ENCODE assay signal across 16 cellular contexts in the genomic region with DNA sequence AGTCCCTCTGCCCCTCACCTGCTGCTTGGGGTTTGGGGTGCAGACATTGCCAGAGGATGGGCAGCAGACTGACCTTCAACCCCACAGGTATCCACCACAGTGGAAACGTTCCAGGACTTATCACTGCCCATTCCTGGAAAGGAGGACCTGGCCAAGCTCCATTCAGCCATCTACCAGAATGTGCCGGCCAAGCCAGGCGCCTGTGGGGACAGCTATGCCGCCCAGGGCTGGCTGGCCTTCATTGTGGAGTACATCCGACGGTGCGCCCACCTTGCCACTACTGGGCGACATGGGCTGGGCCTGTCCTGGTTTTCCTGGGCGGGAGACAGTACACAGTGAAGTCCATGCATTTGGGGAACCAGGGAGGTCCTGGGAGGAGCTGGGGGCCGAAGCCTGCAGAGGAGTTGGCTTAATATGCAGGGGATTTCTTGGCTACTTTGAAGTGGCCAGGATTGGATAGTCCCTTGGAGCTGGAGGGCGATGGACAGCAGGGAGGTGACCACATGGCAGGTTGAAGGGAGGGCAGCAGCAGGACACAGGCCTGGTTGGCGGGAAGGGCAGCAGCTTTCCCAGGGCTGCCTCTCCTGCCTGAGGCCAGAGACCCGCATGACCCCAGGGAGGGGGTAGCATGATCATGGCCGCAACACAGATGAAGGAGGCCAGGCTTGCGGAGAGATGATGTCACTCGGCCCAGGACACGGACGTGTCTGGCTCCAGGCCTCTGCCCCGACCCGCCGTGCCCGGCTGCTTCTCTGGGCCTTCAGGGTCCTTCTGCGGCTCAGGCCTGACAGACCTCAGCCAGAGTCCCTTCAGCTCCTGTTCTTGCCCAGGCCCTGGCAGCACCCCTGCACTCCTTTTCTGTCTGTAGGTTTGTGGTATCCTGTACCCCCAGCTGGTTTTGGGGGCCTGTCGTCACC. TPM values are rescaled to one million over a fixed set of nuclear protein-coding genes. Genes with fewer than 3 reads are reported as not detected.
DNase-seq lines count a peak whose midpoint lies in the region; ATAC-seq, FAIRE-seq and TF ChIP-seq lines count a peak whose summit lies in the region.
"Had no signal": no experiment of that assay in that cellular context is flagged by ENCODE, and none has a peak within 500 bp of the region (broad histone marks: within the 10 kb centered on the region; RNA-seq: fewer than 3 reads in every experiment).

No MANE protein-coding gene starts in this region.

- H3K79me1 ChIP-seq in neuronal stem cell (ENCODE audit: low read depth, low read length): peaks cover 3% of the 10 kb centered on the region

- no peak overlapping the region for H3K23ac ChIP-seq in neuronal stem cell (ENCODE audit: low read depth, low read length, poor library complexity)

- H3K27ac Mint-ChIP-seq in activated CD4-positive, alpha-beta T cell treated with anti-CD3 and anti-CD28 coated beads for 36 hours: peak overlapping the region; percentile 90

- peak overlapping the region; percentile 9; the same call in 1 of the 2 replicates for H3K4me2 ChIP-seq in MM.1S (ENCODE audit: low read depth, low read length)
- H3K4me2 ChIP-seq in K562 (ENCODE audit: insufficient read depth, low read length): no peak overlapping the region
- H3K4me2 ChIP-seq in neuronal stem cell (ENCODE audit: insufficient read depth, low read length, poor library complexity, severe bottlenecking): no peak overlapping the region

- H4K20me1 ChIP-seq in MM.1S (ENCODE audit: insufficient read depth, low read length) (no peaks in the 10 kb centered on the region), K562 (replicated peaks; ENCODE audit: control insufficient read depth, insufficient read depth, low read length) (no peaks in the 10 kb centered on the region)

- H3K4me3 ChIP-seq in MM.1S (ENCODE audit: low read length): no peak overlapping the region
- no peak overlapping the region for H3K4me3 ChIP-seq in K562
- no peak overlapping the region for H3K4me3 ChIP-seq in neuronal stem cell (ENCODE audit: low read length in 2 of 2)
- H3K4me3 ChIP-seq: esophagus muscularis mucosa had no signal

- H3K9ac ChIP-seq in MM.1S (ENCODE audit: low read length) (no peak overlapping the region), K562 (ENCODE audit: insufficient read depth in 1 of 2, low read depth in 2 of 2, low read length in 2 of 2) (peak overlapping the region in 1 of 2 experiments; percentile 41; a peak in 2 of 4 replicates), neuronal stem cell (ENCODE audit: low read depth, low read length, poor library complexity) (peak overlapping the region; percentile 63)

- H3K9me2 ChIP-seq in MM.1S (replicated peaks; ENCODE audit: insufficient read depth, low read length): no peaks in the 10 kb centered on the region

- H3K18ac ChIP-seq in neuronal stem cell (ENCODE audit: low read length): peak overlapping the region; percentile 41

- H3K36me3 ChIP-seq in MM.1S (replicated peaks; ENCODE audit: insufficient read depth, low read length) (no peaks in the 10 kb centered on the region), K562 (ENCODE audit: control insufficient read depth, insufficient read depth, low read length) (peaks cover 91% of the 10 kb centered on the region), neuronal stem cell (replicated peaks in 1 of 2; ENCODE audit: control insufficient read depth in 2 of 2, insufficient read depth in 2 of 2, low read length in 2 of 2) (peaks cover 10 to 38% of the 10 kb centered on the region in 2 donors)

- in situ Hi-C loops in K562 (cut with MboI): no loop called here

- H3K79me2 ChIP-seq in MM.1S (ENCODE audit: low read length): no peaks in the 10 kb centered on the region
- H3K79me2 ChIP-seq in K562 (ENCODE audit: control insufficient read depth, insufficient read depth, low read length): no peaks in the 10 kb centered on the region

- H3K4me1 ChIP-seq in MM.1S (ENCODE audit: low read length): no peaks in the 10 kb centered on the region
- H3K4me1 ChIP-seq in K562 (replicated peaks in 1 of 2; ENCODE audit: control insufficient read depth in 2 of 2, insufficient read depth in 2 of 2, low read length in 2 of 2): peaks cover 5 to 68% of the 10 kb centered on the region in 2 experiments
- peaks cover 0 to 2% of the 10 kb centered on the region in 2 donors for H3K4me1 ChIP-seq in neuronal stem cell (ENCODE audit: control insufficient read depth in 2 of 2, insufficient read depth in 1 of 2, low read depth in 1 of 2, low read length in 2 of 2)
- H3K4me1 ChIP-seq: esophagus muscularis mucosa had no signal

- DNase-seq in activated CD4-positive, alpha-beta T cell treated with anti-CD3 and anti-CD28 coated beads for 36 hours: no peak
- no peak for DNase-seq in activated CD4-positive, alpha-beta T cell treated with anti-CD3 and anti-CD28 coated beads for 4 hours
- DNase-seq in MM.1S: no peak
- DNase-seq in K562 (ENCODE audit: extremely low read depth in 1 of 4, low spot score in 3 of 4): no peak
- no peak for DNase-seq in neuronal stem cell (ENCODE audit: low spot score)
- DNase-seq in GM19239 (ENCODE audit: insufficient read length, low spot score): no peak
- DNase-seq: COR-L47, cortex of kidney, GDM1, NCI-H2081, NCI-H526 treated with DMSO at 0.1 percent for 48 hours had no signal

- peak overlapping the region; percentile 59 for H3K4me3 Mint-ChIP-seq in activated CD4-positive, alpha-beta T cell treated with anti-CD3 and anti-CD28 coated beads for 36 hours

- no peaks in the 10 kb centered on the region for H3K9me3 Mint-ChIP-seq in activated CD4-positive, alpha-beta T cell treated with anti-CD3 and anti-CD28 coated beads for 36 hours (ENCODE audit: low read depth)

- H3K27ac ChIP-seq in MM.1S (ENCODE audit: low read length): no peak overlapping the region
- no peak overlapping the region for H3K27ac ChIP-seq in K562 (ENCODE audit: extremely low read depth, low read depth, low read length)
- H3K27ac ChIP-seq in neuronal stem cell (replicated peaks; ENCODE audit: low read length): no peak overlapping the region
- H3K27ac ChIP-seq: esophagus muscularis mucosa, RWPE1 had no signal

- POLR2A ChIA-PET in activated CD4-positive, alpha-beta T cell treated with anti-CD3 and anti-CD28 coated beads for 36 hours (lab: Charles Lee): interaction anchor here (0.5 to 0.6 kb wide), 2 partner anchors 158 to 373 kb away, joined by 3 to 5 read pairs; no protein-coding TSS in a partner anchor
- POLR2A ChIA-PET in K562 (lab: Yijun Ruan, JAX): interaction anchor here (0.6 to 3.7 kb wide), 4 partner anchors 9 to 31 kb away, joined by 3 to 30 read pairs (median 4); no protein-coding TSS in a partner anchor

- TF ChIP-seq CTCF in MM.1S (IDR thresholded peaks at IDR 0.05; ENCODE audit: low read length): no peak
- no peak for TF ChIP-seq CTCF in K562 (IDR thresholded peaks at IDR 0.05 in 2 of 3, conservative IDR thresholded peaks at IDR 0.05 in 1 of 3; ENCODE audit: insufficient read depth in 2 of 3, low read depth in 1 of 3, low read length in 3 of 3)

- intact Hi-C loops in activated CD4-positive, alpha-beta T cell treated with anti-CD3 and anti-CD28 coated beads for 36 hours (cut with DNase I, micrococcal nuclease): loop anchor here (1.0 to 2.0 kb wide), 3 partner anchors 14 to 35 kb away; partner anchors contain the start of genes C9orf78 (in 1 of the 2) and USP20 (in 1 of the 2)
- intact Hi-C loops in K562 (cut with micrococcal nuclease): no loop called here

- H2BK15ac ChIP-seq in neuronal stem cell (ENCODE audit: low read length): no peak overlapping the region

- no peak overlapping the region for H2AFZ ChIP-seq in MM.1S (ENCODE audit: low read length)
- H2AFZ ChIP-seq in K562 (ENCODE audit: low read depth, low read length): no peak overlapping the region
- H2AFZ ChIP-seq in neuronal stem cell (ENCODE audit: low read length): no peak overlapping the region

- H3F3A ChIP-seq in MM.1S (ENCODE audit: insufficient read depth, low read length): no peaks in the 10 kb centered on the region

- 93% methylated on average over 24 of the region's 24 CpGs for WGBS in K562 (ENCODE audit: insufficient coverage, low coverage, missing lambda C conversion rate)
- WGBS in neuronal stem cell (ENCODE audit: extremely low coverage in 2 of 2, insufficient read length in 2 of 2, insufficient replicate concordance in 1 of 2), 2 donors: no CpG with 5 or more reads among the region's 24 CpGs

- peaks cover 64% of the 10 kb centered on the region for H3K4me1 Mint-ChIP-seq in activated CD4-positive, alpha-beta T cell treated with anti-CD3 and anti-CD28 coated beads for 36 hours

- H3K9me1 ChIP-seq in K562 (ENCODE audit: control insufficient read depth, insufficient read depth, low read length): peaks cover 4% of the 10 kb centered on the region

- H3K4ac ChIP-seq in neuronal stem cell (ENCODE audit: low read length): no peak overlapping the region

- H2BK12ac ChIP-seq in neuronal stem cell (ENCODE audit: low read length): no peak overlapping the region

- TF ChIP-seq RAD21 in K562 (CRISPR knock-in tag; conservative IDR thresholded peaks at IDR 0.05 in 1 of 2, IDR thresholded peaks at IDR 0.05 in 1 of 2): no peak

- H3K27me3 Mint-ChIP-seq in activated CD4-positive, alpha-beta T cell treated with anti-CD3 and anti-CD28 coated beads for 36 hours: no peaks in the 10 kb centered on the region

- H3K36me3 Mint-ChIP-seq in activated CD4-positive, alpha-beta T cell treated with anti-CD3 and anti-CD28 coated beads for 36 hours (ENCODE audit: low read depth): peaks cover 37% of the 10 kb centered on the region

- no peak overlapping the region for H4K91ac ChIP-seq in neuronal stem cell (ENCODE audit: low read depth, low read length, poor library complexity)

- H2BK5ac ChIP-seq in neuronal stem cell (ENCODE audit: low read length): no peak overlapping the region

- no peak overlapping the region for H2BK120ac ChIP-seq in neuronal stem cell (ENCODE audit: low read depth, low read length)

- no peak overlapping the region for H3K14ac ChIP-seq in neuronal stem cell (ENCODE audit: low read length)

- no peaks in the 10 kb centered on the region for H3K9me3 ChIP-seq in MM.1S (replicated peaks; ENCODE audit: insufficient read depth, low read length)
- H3K9me3 ChIP-seq in K562 (replicated peaks; ENCODE audit: control insufficient read depth, insufficient read depth, low read depth, low read length): no peaks in the 10 kb centered on the region
- H3K9me3 ChIP-seq in neuronal stem cell (replicated peaks in 1 of 2; ENCODE audit: control insufficient read depth in 2 of 2, insufficient read depth in 1 of 2, low read depth in 1 of 2, low read length in 2 of 2): peaks cover 0 to 3% of the 10 kb centered on the region in 2 donors
- H3K9me3 ChIP-seq: esophagus muscularis mucosa had no signal

- no peak for FAIRE-seq in K562 (lab: Jason Lieb, UNC)
- no peak for FAIRE-seq in GM19239 (lab: Jason Lieb, UNC)
- FAIRE-seq: A204.1 had no signal

- TF ChIP-seq EP300 in K562 (IDR thresholded peaks at IDR 0.05; ENCODE audit: low read length): no peak

- H3K27me3 ChIP-seq in MM.1S (replicated peaks; ENCODE audit: insufficient read depth, low read length) (no peaks in the 10 kb centered on the region), K562 (ENCODE audit: control insufficient read depth in 2 of 2, insufficient read depth in 2 of 2, low read length in 2 of 2) (no peaks in the 10 kb centered on the region), neuronal stem cell (ENCODE audit: control insufficient read depth in 3 of 3, insufficient read depth in 3 of 3, low read depth in 1 of 3, low read length in 3 of 3) (no peaks in the 10 kb centered on the region)
- H3K27me3 ChIP-seq: esophagus muscularis mucosa had no signal

- ATAC-seq in activated CD4-positive, alpha-beta T cell treated with anti-CD3 and anti-CD28 coated beads for 36 hours: no peak
- ATAC-seq in K562 (no peak), HG02885 (IDR thresholded peaks at IDR 0.05; ENCODE audit: poor library complexity, unreplicated experiment) (no peak), HG03521 (IDR thresholded peaks at IDR 0.05; ENCODE audit: unreplicated experiment) (no peak)

- CTCF ChIA-PET in activated CD4-positive, alpha-beta T cell treated with anti-CD3 and anti-CD28 coated beads for 36 hours (lab: Charles Lee): interaction anchor here (1.3 kb wide), 4 partner anchors 15 to 175 kb away, joined by 3 to 6 read pairs (median 5); no protein-coding TSS in a partner anchor
- CTCF ChIA-PET in K562 (lab: Yijun Ruan, JAX; ENCODE audit: low intra/inter-chr PET ratio): no interaction called here

- no TSS peak for BruUV-seq in K562 (replicated peaks; lab: Mats Ljungman, UMichigan)

- TF ChIP-seq POLR2A in K562 (conservative IDR thresholded peaks at IDR 0.05): 0 out of 2 replicates have a peak, but pooled peaks have one; percentile 46

- peak overlapping the region; percentile 26 for H2AK5ac ChIP-seq in neuronal stem cell (ENCODE audit: low read depth, low read length)

- H4K8ac ChIP-seq in neuronal stem cell (ENCODE audit: low read depth, low read length): peak overlapping the region; percentile 93

RNA-seq across cellular contexts. Expression of gene USP20, which starts 34.6 kb away (rescaled TPM):
- total RNA-seq in activated CD4-positive, alpha-beta T cell treated with anti-CD3 and anti-CD28 coated beads for 36 hours: 10 to 100 TPM; 37.6 to 48.5 TPM
- total RNA-seq in K562 (2011; cell fraction: chromatin; rRNA removed; ENCODE audit: low replicate concordance): 152 and 399 TPM in 2 replicates
- 296 and 299 TPM in 2 replicates for total RNA-seq in K562 (2011; cell fraction: nucleolus; rRNA removed)
- 160 and 192 TPM in 2 replicates for total RNA-seq in K562 (2011; cell fraction: nucleoplasm; rRNA removed)
- 77.0 and 115 TPM in 2 replicates for total RNA-seq in K562 (2014; rRNA removed)
- 20.6 and 22.0 TPM in 2 replicates for total RNA-seq in K562 (2014; rRNA removed; fragmentation: Illumina TruSeq; extraction: Trizol)
- total RNA-seq in K562 (2015; rRNA removed; fragmentation: Illumina TruSeq; extraction: Trizol): 41.3 and 44.8 TPM in 2 replicates
- total RNA-seq in K562 (2021): 119 and 136 TPM in 2 replicates
- polyA plus RNA-seq in K562 (2011; rRNA removed): 54.6 and 81.2 TPM in 2 replicates
- 64.8 and 118 TPM in 2 replicates for polyA plus RNA-seq in K562 (2011; cell fraction: cytosol; rRNA removed)
- polyA plus RNA-seq in K562 (2011; cell fraction: nucleus; rRNA removed): 369 and 565 TPM in 2 replicates
- polyA plus RNA-seq in K562 (2012): 82.0 and 122 TPM in 2 replicates
- polyA plus RNA-seq in K562 (2014; fragmentation: Illumina TruSeq; extraction: Trizol): 49.1 and 76.2 TPM in 2 replicates
- polyA plus RNA-seq in K562 (2014; fragmentation: Nextera tagmentation; extraction: Ambion mirVana): 1 to 10 TPM; 1.9 to 3.2 TPM
- 103 and 104 TPM in 2 replicates for polyA plus RNA-seq in K562 (2014; rRNA removed)
- 25.8 and 37.9 TPM in 2 replicates for polyA minus RNA-seq in K562 (2011; rRNA and poly(A)+ RNA removed)
- 39.3 and 57.6 TPM in 2 replicates for polyA minus RNA-seq in K562 (2011; cell fraction: cytosol; rRNA and poly(A)+ RNA removed)
- polyA minus RNA-seq in K562 (2011; cell fraction: nucleus; rRNA and poly(A)+ RNA removed): 82.0 and 96.4 TPM in 2 replicates
- 11.8 TPM for polyA plus RNA-seq in neuronal stem cell (2013, experiment 1 of 2)
- 10.9 TPM for polyA plus RNA-seq in neuronal stem cell (2013, experiment 2 of 2)

RNA-seq across cellular contexts. Expression of gene C9orf78, which starts 34.8 kb away (rescaled TPM):
- total RNA-seq in activated CD4-positive, alpha-beta T cell treated with anti-CD3 and anti-CD28 coated beads for 36 hours: 10 to 100 TPM; 42.8 to 59.8 TPM
- 68.6 and 74.7 TPM in 2 replicates for total RNA-seq in K562 (2011; cell fraction: chromatin; rRNA removed; ENCODE audit: low replicate concordance)
- total RNA-seq in K562 (2011; cell fraction: nucleolus; rRNA removed): 46.6 and 51.7 TPM in 2 replicates
- 66.1 and 96.3 TPM in 2 replicates for total RNA-seq in K562 (2011; cell fraction: nucleoplasm; rRNA removed)
- total RNA-seq in K562 (2014; rRNA removed) (196 and 199 TPM in 2 replicates), K562 (2014; rRNA removed; fragmentation: Illumina TruSeq; extraction: Trizol) (199 and 240 TPM in 2 replicates), K562 (2015; rRNA removed; fragmentation: Illumina TruSeq; extraction: Trizol) (220 and 223 TPM in 2 replicates), K562 (2021) (89.0 and 94.6 TPM in 2 replicates)
- polyA plus RNA-seq in K562 (2011; rRNA removed) (109 and 202 TPM in 2 replicates), K562 (2014; fragmentation: Illumina TruSeq; extraction: Trizol) (210 and 222 TPM in 2 replicates), K562 (2014; fragmentation: Nextera tagmentation; extraction: Ambion mirVana) (100 to 1,000 TPM; 132 to 266 TPM), K562 (2014; rRNA removed) (228 and 240 TPM in 2 replicates)
- 59.0 and 71.4 TPM in 2 replicates for polyA plus RNA-seq in K562 (2011; cell fraction: cytosol; rRNA removed)
- polyA plus RNA-seq in K562 (2011; cell fraction: nucleus; rRNA removed): 17.0 and 17.5 TPM in 2 replicates
- polyA plus RNA-seq in K562 (2012): 93.6 and 169 TPM in 2 replicates
- 131 and 142 TPM in 2 replicates for polyA minus RNA-seq in K562 (2011; rRNA and poly(A)+ RNA removed)
- 32.3 and 42.4 TPM in 2 replicates for polyA minus RNA-seq in K562 (2011; cell fraction: cytosol; rRNA and poly(A)+ RNA removed)
- 14.0 and 19.8 TPM in 2 replicates for polyA minus RNA-seq in K562 (2011; cell fraction: nucleus; rRNA and poly(A)+ RNA removed)
- 37.6 TPM for polyA plus RNA-seq in neuronal stem cell (2013, experiment 1 of 2)
- polyA plus RNA-seq in neuronal stem cell (2013, experiment 2 of 2): 36.0 TPM

RNA-seq across cellular contexts. Expression of gene TOR1A, which starts 45.9 kb away (rescaled TPM):
- total RNA-seq in activated CD4-positive, alpha-beta T cell treated with anti-CD3 and anti-CD28 coated beads for 36 hours: 10 to 100 TPM; 34.9 to 39.7 TPM
- total RNA-seq in K562 (2011; cell fraction: chromatin; rRNA removed; ENCODE audit: low replicate concordance): 109 and 165 TPM in 2 replicates
- total RNA-seq in K562 (2011; cell fraction: nucleolus; rRNA removed): 107 and 123 TPM in 2 replicates
- total RNA-seq in K562 (2011; cell fraction: nucleoplasm; rRNA removed): 121 and 138 TPM in 2 replicates
- total RNA-seq in K562 (2014; rRNA removed): 44.4 and 46.0 TPM in 2 replicates
- total RNA-seq in K562 (2014; rRNA removed; fragmentation: Illumina TruSeq; extraction: Trizol): 39.9 and 45.9 TPM in 2 replicates
- 54.3 and 55.5 TPM in 2 replicates for total RNA-seq in K562 (2015; rRNA removed; fragmentation: Illumina TruSeq; extraction: Trizol)
- 49.5 and 51.3 TPM in 2 replicates for total RNA-seq in K562 (2021)
- polyA plus RNA-seq in K562 (2011; rRNA removed): 74.8 and 85.8 TPM in 2 replicates
- 67.0 and 76.5 TPM in 2 replicates for polyA plus RNA-seq in K562 (2011; cell fraction: cytosol; rRNA removed)
- 41.7 and 44.0 TPM in 2 replicates for polyA plus RNA-seq in K562 (2011; cell fraction: nucleus; rRNA removed)
- polyA plus RNA-seq in K562 (2012): 55.0 and 59.0 TPM in 2 replicates
- polyA plus RNA-seq in K562 (2014; fragmentation: Illumina TruSeq; extraction: Trizol): 68.9 and 74.0 TPM in 2 replicates
- 1 to 10 TPM; 4.5 to 9.9 TPM for polyA plus RNA-seq in K562 (2014; fragmentation: Nextera tagmentation; extraction: Ambion mirVana)
- polyA plus RNA-seq in K562 (2014; rRNA removed): 67.9 and 74.7 TPM in 2 replicates
- 56.3 and 66.1 TPM in 2 replicates for polyA minus RNA-seq in K562 (2011; rRNA and poly(A)+ RNA removed)
- 27.0 and 29.2 TPM in 2 replicates for polyA minus RNA-seq in K562 (2011; cell fraction: cytosol; rRNA and poly(A)+ RNA removed)
- polyA minus RNA-seq in K562 (2011; cell fraction: nucleus; rRNA and poly(A)+ RNA removed): 23.3 and 34.1 TPM in 2 replicates
- 28.2 TPM for polyA plus RNA-seq in neuronal stem cell (2013, experiment 1 of 2)
- 27.2 TPM for polyA plus RNA-seq in neuronal stem cell (2013, experiment 2 of 2)
